8 cellular contexts compared by ENCODE assay signal in the genomic region with DNA sequence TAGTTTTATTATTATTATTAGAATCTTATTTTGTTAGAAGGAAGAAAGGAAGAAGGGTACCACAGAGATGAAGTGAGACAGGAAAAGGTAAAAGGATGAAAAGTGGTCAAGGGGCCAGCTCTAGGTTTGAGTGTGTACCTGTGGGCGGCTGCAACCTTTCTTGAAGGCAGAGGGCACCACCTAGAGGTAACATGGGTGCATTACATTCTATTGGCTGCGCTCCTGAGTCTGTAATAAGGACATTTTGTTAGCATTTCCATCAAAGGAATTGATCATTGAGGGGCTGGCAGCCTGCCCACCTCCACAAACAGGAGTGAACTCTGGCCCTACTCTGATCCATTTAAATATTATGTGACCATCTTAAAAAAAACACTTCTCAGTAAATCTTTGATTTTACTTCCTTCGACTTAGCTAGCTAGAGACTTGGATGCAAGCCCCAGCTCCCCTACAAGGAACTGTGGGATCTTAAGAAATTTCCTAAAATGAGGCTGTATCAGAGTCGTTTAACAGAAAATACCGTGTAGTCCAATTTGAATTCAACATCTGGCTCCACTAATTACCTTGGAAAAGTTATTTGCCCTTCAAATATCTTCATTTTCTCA.
A peak's percentile ranks its signal among the peaks of the same experiment; 100 is the strongest.
DNase-seq lines count a peak whose midpoint lies in the region; ATAC-seq, FAIRE-seq and TF ChIP-seq lines count a peak whose summit lies in the region.

No MANE protein-coding gene starts in this region.

- no peak overlapping the region for H3K27ac ChIP-seq in PC-9
- no peak overlapping the region for H3K27ac ChIP-seq in colonic mucosa
- no peak overlapping the region for H3K27ac ChIP-seq in lung (ENCODE audit: low read depth in 1 of 2, low read length in 1 of 2)

- CTCF ChIA-PET in PC-9 (lab: Charles Lee): interaction anchor here (0.6 to 1.1 kb wide), 5 partner anchors 77 to 930 kb away, joined by 3 to 11 read pairs (median 4); no protein-coding TSS in a partner anchor

- no peaks in the 10 kb centered on the region for H3F3A ChIP-seq in PC-9 (ENCODE audit: insufficient read depth, low read depth)

- H3K4me1 Mint-ChIP-seq in activated T-cell treated with anti-CD3 and anti-CD28 coated beads, Interleukin-2, amount 50 U/mL, for 24 hours (ENCODE audit: low read depth): no peaks in the 10 kb centered on the region

- no peak overlapping the region for H3K9ac ChIP-seq in colonic mucosa (ENCODE audit: low read depth in 2 of 2, low read length in 2 of 2)

- H3K4me3 ChIP-seq in PC-9 (no peak overlapping the region), colonic mucosa (no peak overlapping the region), lung (no peak overlapping the region)

- H3K27me3 Mint-ChIP-seq in activated T-cell treated with anti-CD3 and anti-CD28 coated beads, Interleukin-2, amount 50 U/mL, for 24 hours: no peaks in the 10 kb centered on the region

- DNase-seq in activated T-cell treated with anti-CD3 and anti-CD28 coated beads, Interleukin-2, amount 50 U/mL, for 48 hours: peak; percentile 24 to 28
- no peak for DNase-seq in activated T-cell treated with anti-CD3 and anti-CD28 coated beads, Interleukin-2, amount 50 U/mL, for 24 hours
- DNase-seq in HK-2 (ENCODE audit: unreplicated experiment) (peak; percentile 68), PC-9 (peak; percentile 43 to 47), colonic mucosa (peak; percentile 50), lung (ENCODE audit: low spot score) (no peak), urothelium cell line (ENCODE audit: low spot score) (peak; percentile 60)

- H3K36me3 ChIP-seq in PC-9 (ENCODE audit: low read depth): no peaks in the 10 kb centered on the region
- no peaks in the 10 kb centered on the region for H3K36me3 ChIP-seq in colonic mucosa
- H3K36me3 ChIP-seq in lung (ENCODE audit: control insufficient read depth in 2 of 2, insufficient read depth in 2 of 2, low read length in 2 of 2): no peaks in the 10 kb centered on the region

- intact Hi-C loops in PC-9 (cut with micrococcal nuclease; ENCODE audit: unreplicated experiment) (loop anchor here (1.0 to 5.0 kb wide), 2 partner anchors 318 to 410 kb away; no protein-coding TSS in a partner anchor), colonic mucosa (cut with DNase I) (loop anchor here (10.0 kb wide), 1 partner anchor 322 kb away; no protein-coding TSS in a partner anchor)

- H3K9me2 ChIP-seq in PC-9 (ENCODE audit: insufficient read depth): no peaks in the 10 kb centered on the region

- H3K79me2 ChIP-seq in PC-9 (ENCODE audit: low read depth): no peaks in the 10 kb centered on the region

- FAIRE-seq in urothelium cell line (lab: Jason Lieb, UNC): no peak

- no TSS peak for BruUV-seq in PC-9 (replicated peaks; lab: Mats Ljungman, UMichigan)

- no peaks in the 10 kb centered on the region for H3K36me3 Mint-ChIP-seq in activated T-cell treated with anti-CD3 and anti-CD28 coated beads, Interleukin-2, amount 50 U/mL, for 24 hours (ENCODE audit: low read depth)

- H3K4me1 ChIP-seq in PC-9 (replicated peaks; ENCODE audit: insufficient read depth) (no peaks in the 10 kb centered on the region), colonic mucosa (no peaks in the 10 kb centered on the region), lung (ENCODE audit: control insufficient read depth in 2 of 2, insufficient read depth in 2 of 2, low read length in 2 of 2) (no peaks in the 10 kb centered on the region)

- H3K4me3 Mint-ChIP-seq in activated T-cell treated with anti-CD3 and anti-CD28 coated beads, Interleukin-2, amount 50 U/mL, for 24 hours: no peak overlapping the region

- TF ChIP-seq CTCF in PC-9 (conservative IDR thresholded peaks at IDR 0.05) (peak; percentile 89), colonic mucosa (IDR thresholded peaks at IDR 0.05) (peak; percentile 67), lung (IDR thresholded peaks at IDR 0.05; ENCODE audit: control extremely low read depth, extremely low read depth) (peak; percentile 54)

- peak; percentile 97 for ATAC-seq in GM21528 (IDR thresholded peaks at IDR 0.05; ENCODE audit: low FRiP score, unreplicated experiment)
- ATAC-seq in lung (ENCODE audit: insufficient read depth, low FRiP score): peak; percentile 62

- H4K20me1 ChIP-seq in PC-9 (ENCODE audit: insufficient read depth): no peaks in the 10 kb centered on the region

- no peak overlapping the region for H3K4me2 ChIP-seq in PC-9

- H3K27ac Mint-ChIP-seq in activated T-cell treated with anti-CD3 and anti-CD28 coated beads, Interleukin-2, amount 50 U/mL, for 24 hours: no peak overlapping the region

- H2AFZ ChIP-seq in PC-9: no peak overlapping the region

- no peaks in the 10 kb centered on the region for H3K9me3 ChIP-seq in PC-9 (ENCODE audit: insufficient read depth, low read depth)
- no peaks in the 10 kb centered on the region for H3K9me3 ChIP-seq in colonic mucosa
- no peaks in the 10 kb centered on the region for H3K9me3 ChIP-seq in lung (ENCODE audit: control insufficient read depth in 2 of 2, insufficient read depth in 1 of 2, low read length in 1 of 2)

- WGBS in lung, 2 donors: 28 to 36% methylated on average over 5 of the region's 5 CpGs

- no peaks in the 10 kb centered on the region for H3K9me3 Mint-ChIP-seq in activated T-cell treated with anti-CD3 and anti-CD28 coated beads, Interleukin-2, amount 50 U/mL, for 24 hours

- H3K27me3 ChIP-seq in PC-9 (ENCODE audit: insufficient read depth, low read depth) (no peaks in the 10 kb centered on the region), colonic mucosa (no peaks in the 10 kb centered on the region), lung (ENCODE audit: control insufficient read depth, insufficient read depth) (no peaks in the 10 kb centered on the region)

- POLR2A ChIA-PET in PC-9 (lab: Charles Lee; ENCODE audit: unreplicated experiment): interaction anchor here (0.6 kb wide), 1 partner anchor 19 kb away, joined by 3 read pairs; no protein-coding TSS in a partner anchor

Comparison
In these comparisons a context has a peak if more than half of its experiments do, and no peak if none do; other contexts are left out.
1. DNase-seq: peak in activated T-cell treated with anti-CD3 and anti-CD28 coated beads, Interleukin-2, amount 50 U/mL, for 48 hours (2 of 2), HK-2 (single experiment), PC-9 (2 of 2), colonic mucosa (single experiment) and urothelium cell line (single experiment); none in activated T-cell treated with anti-CD3 and anti-CD28 coated beads, Interleukin-2, amount 50 U/mL, for 24 hours (single experiment) and lung (single experiment).
2. Peak in every context shown above with its lines, with median percentiles within 50 percentile points of each other: CTCF ChIP-seq.